In the genomic region with DNA sequence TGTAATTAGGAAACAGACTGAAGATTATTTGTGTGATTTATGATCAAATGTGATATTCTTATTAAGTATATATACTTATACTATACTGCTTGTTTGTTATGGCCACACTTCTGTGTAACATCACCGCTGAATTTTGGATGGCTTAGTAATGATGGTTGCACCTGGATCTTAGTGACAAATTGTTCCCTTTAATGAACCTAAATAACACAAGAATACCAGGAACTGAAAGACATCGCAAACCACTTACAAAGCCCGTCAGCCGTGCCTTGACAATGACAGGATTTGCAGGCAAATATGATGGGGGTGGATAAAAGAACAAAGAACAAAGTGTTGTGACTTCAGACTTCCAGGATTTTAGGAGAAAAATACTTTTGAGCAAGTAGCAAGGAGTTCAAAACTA, we compare ENCODE assay signal across 20 cellular contexts.
"Had no signal": no experiment of that assay in that cellular context is flagged by ENCODE, and none has a peak within 500 bp of the region (broad histone marks: within the 10 kb centered on the region; RNA-seq: fewer than 3 reads in every experiment).

No MANE protein-coding gene starts in this region.

- H3K4me3 ChIP-seq: coronary artery, left lung, mucosa of descending colon had no signal

- H3K9me3 ChIP-seq: left lung, mucosa of descending colon, neutrophil had no signal

- ATAC-seq: left lung; mucosa of descending colon; naive thymus-derived CD4-positive, alpha-beta T cell; right cardiac atrium; stimulated activated naive CD8-positive, alpha-beta T cell treated with anti-CD3 and anti-CD28 coated beads, Interleukin-15, Interleukin-2, amounts not matched to agents 100 U/mL and 50 U/mL, for 24 hours had no signal

- H3K27ac ChIP-seq: coronary artery, left lung, neutrophil had no signal

- H3K4me1 ChIP-seq: left lung had no signal

- H3K4me3 Mint-ChIP-seq: activated naive CD8-positive, alpha-beta T cell treated with anti-CD3 and anti-CD28 coated beads, Interleukin-2, amount 10 ng/mL, durations not matched to agents 7 days and 5 days; brain; central memory CD8-positive, alpha-beta T cell; naive thymus-derived CD4-positive, alpha-beta T cell; type B pancreatic cell had no signal

- H3K36me3 ChIP-seq: left lung, neutrophil had no signal

- H3K36me3 Mint-ChIP-seq: activated naive CD8-positive, alpha-beta T cell treated with anti-CD3 and anti-CD28 coated beads, Interleukin-2, amount 10 ng/mL, durations not matched to agents 7 days and 5 days; naive thymus-derived CD4-positive, alpha-beta T cell; type B pancreatic cell had no signal

- H3K27me3 Mint-ChIP-seq: brain; central memory CD8-positive, alpha-beta T cell; type B pancreatic cell had no signal

- H3K9me3 Mint-ChIP-seq: activated naive CD8-positive, alpha-beta T cell treated with anti-CD3 and anti-CD28 coated beads, Interleukin-2, amount 10 ng/mL, durations not matched to agents 7 days and 5 days; type B pancreatic cell had no signal

- H3K27me3 ChIP-seq: left lung, neutrophil had no signal

- H3K4me1 Mint-ChIP-seq: activated naive CD8-positive, alpha-beta T cell treated with anti-CD3 and anti-CD28 coated beads, Interleukin-2, amount 10 ng/mL, durations not matched to agents 7 days and 5 days; central memory CD8-positive, alpha-beta T cell; naive thymus-derived CD4-positive, alpha-beta T cell had no signal

- DNase-seq: activated CD4-positive, CD25-positive, alpha-beta regulatory T cell treated with anti-CD3 and anti-CD28 coated beads, Interleukin-2, amount 50 U/mL, for 72 hours; activated naive CD4-positive, alpha-beta T cell; activated naive CD8-positive, alpha-beta T cell treated with anti-CD3 and anti-CD28 coated beads, Interleukin-2, amount 10 ng/mL, durations not matched to agents 7 days and 5 days; effector CD8-positive, alpha-beta T cell; foreskin fibroblast; kidney; left lung; mucosa of descending colon; naive thymus-derived CD4-positive, alpha-beta T cell; right cardiac atrium; small intestine; stimulated activated CD4-positive, alpha-beta T cell treated with anti-CD3 and anti-CD28 coated beads, Interleukin-4, amount 100 ng/mL, for 4 hours; stimulated activated CD8-positive, alpha-beta memory T cell treated with anti-CD3 and anti-CD28 coated beads, Interleukin-4, amount 100 ng/mL, for 48 hours; stimulated activated naive CD8-positive, alpha-beta T cell treated with anti-CD3 and anti-CD28 coated beads, Interleukin-15, Interleukin-2, amounts not matched to agents 100 U/mL and 50 U/mL, for 24 hours; T1000 had no signal

- H3K27ac Mint-ChIP-seq: activated naive CD8-positive, alpha-beta T cell treated with anti-CD3 and anti-CD28 coated beads, Interleukin-2, amount 10 ng/mL, durations not matched to agents 7 days and 5 days; brain; naive thymus-derived CD4-positive, alpha-beta T cell; type B pancreatic cell had no signal
